Comparison of ENCODE assay signal across 9 cellular contexts in genomic region chr11:57567210-57567511, GRCh38. TPM values are rescaled to one million over a fixed set of nuclear protein-coding genes. Genes with fewer than 3 reads are reported as not detected.
DNase-seq lines count a peak whose midpoint lies in the region; ATAC-seq and TF ChIP-seq lines count a peak whose summit lies in the region.
"Had no signal": no experiment of that assay in that cellular context is flagged by ENCODE, and none has a peak within 500 bp of the region (broad histone marks: within the 10 kb centered on the region; RNA-seq: fewer than 3 reads in every experiment).

No MANE protein-coding gene starts in this region.

- peak overlapping the region; percentile 91 for H3K4me3 ChIP-seq in fibroblast of villous mesenchyme (ENCODE audit: low read depth, low read length)

- H3K4me3 Mint-ChIP-seq in activated CD4-positive, alpha-beta T cell treated with anti-CD3 and anti-CD28 coated beads for 36 hours = peak overlapping the region; percentile 89
- H3K4me3 Mint-ChIP-seq in osteocyte (ENCODE audit: unreplicated experiment) = peak overlapping the region; percentile 84

- H3K4me1 Mint-ChIP-seq in activated CD4-positive, alpha-beta T cell treated with anti-CD3 and anti-CD28 coated beads for 36 hours = peaks cover 33% of the 10 kb centered on the region
- peaks cover 26% of the 10 kb centered on the region for H3K4me1 Mint-ChIP-seq in osteocyte (ENCODE audit: unreplicated experiment)

- H3K27me3 Mint-ChIP-seq in activated CD4-positive, alpha-beta T cell treated with anti-CD3 and anti-CD28 coated beads for 36 hours = no peaks in the 10 kb centered on the region
- no peaks in the 10 kb centered on the region for H3K27me3 Mint-ChIP-seq in osteocyte (ENCODE audit: unreplicated experiment)

- intact Hi-C loops in activated CD4-positive, alpha-beta T cell treated with anti-CD3 and anti-CD28 coated beads for 36 hours (cut with DNase I, micrococcal nuclease) = loop anchor here (1.0 to 5.0 kb wide), 10 partner anchors 90 to 1012 kb away; partner anchors contain the start of genes MED19 (in 2 of the 2), TMX2 (in 2 of the 2), CLP1 (in 1 of the 2) and SELENOH (in 1 of the 2)

- peak overlapping the region; percentile 98 for H3K27ac Mint-ChIP-seq in activated CD4-positive, alpha-beta T cell treated with anti-CD3 and anti-CD28 coated beads for 36 hours
- peak overlapping the region; percentile 93 for H3K27ac Mint-ChIP-seq in osteocyte (ENCODE audit: unreplicated experiment)

- no peaks in the 10 kb centered on the region for H3K9me3 Mint-ChIP-seq in activated CD4-positive, alpha-beta T cell treated with anti-CD3 and anti-CD28 coated beads for 36 hours (ENCODE audit: low read depth)
- no peaks in the 10 kb centered on the region for H3K9me3 Mint-ChIP-seq in osteocyte (ENCODE audit: unreplicated experiment)

- POLR2A ChIA-PET in activated CD4-positive, alpha-beta T cell treated with anti-CD3 and anti-CD28 coated beads for 36 hours (lab: Charles Lee) = interaction anchor here (1.0 to 1.1 kb wide), 2 partner anchors 78 to 174 kb away, joined by 4 read pairs; partner anchors contain the start of gene SELENOH

- peak; percentile 50 for DNase-seq in activated CD4-positive, alpha-beta T cell treated with anti-CD3 and anti-CD28 coated beads for 36 hours
- no peak for DNase-seq in activated CD4-positive, alpha-beta T cell treated with anti-CD3 and anti-CD28 coated beads for 1 hour
- peak; percentile 39 for DNase-seq in activated CD4-positive, alpha-beta T cell treated with anti-CD3 and anti-CD28 coated beads for 48 hours
- peak; percentile 37 for DNase-seq in fibroblast of villous mesenchyme (ENCODE audit: low read depth)
- no peak for DNase-seq in osteocyte (ENCODE audit: extremely low spot score, unreplicated experiment)
- no peak for DNase-seq in Kasumi-1 (lab: John Stamatoyannopoulos, UW)

- peaks cover 23% of the 10 kb centered on the region for H3K36me3 Mint-ChIP-seq in activated CD4-positive, alpha-beta T cell treated with anti-CD3 and anti-CD28 coated beads for 36 hours (ENCODE audit: low read depth)
- H3K36me3 Mint-ChIP-seq in osteocyte (ENCODE audit: unreplicated experiment) = no peaks in the 10 kb centered on the region

- TF ChIP-seq CTCF in fibroblast of villous mesenchyme (IDR thresholded peaks at IDR 0.05; ENCODE audit: insufficient read depth, low read depth, low read length) (no peak), osteocyte (IDR thresholded peaks at IDR 0.05) (no peak)

- peak; percentile 1 for ATAC-seq in activated CD4-positive, alpha-beta T cell treated with anti-CD3 and anti-CD28 coated beads for 36 hours
- peak; percentile 0 for ATAC-seq in HG03139 (IDR thresholded peaks at IDR 0.05; ENCODE audit: unreplicated experiment)
- ATAC-seq in activated CD4-positive, CD25-positive, alpha-beta regulatory T cell treated with anti-CD3 and anti-CD28 coated beads, Interleukin-2, amount 50 U/mL, for 24 hours = no peak

- CTCF ChIA-PET in activated CD4-positive, alpha-beta T cell treated with anti-CD3 and anti-CD28 coated beads for 36 hours (lab: Charles Lee) = interaction anchor here (0.6 to 6.3 kb wide), 17 partner anchors 8 to 1262 kb away, joined by 3 to 118 read pairs (median 4); partner anchors contain the start of gene SELENOH

RNA-seq across cellular contexts. Expression of gene UBE2L6, which starts 0.3 kb away (rescaled TPM):
- total RNA-seq in activated CD4-positive, alpha-beta T cell treated with anti-CD3 and anti-CD28 coated beads for 36 hours = 100 to 1,000 TPM; 179 to 252 TPM
- total RNA-seq in fibroblast of villous mesenchyme = 60.9 and 73.0 TPM in 2 replicates
- total RNA-seq in osteocyte = 58.9 and 62.5 TPM in 2 replicates

RNA-seq across cellular contexts. Expression of gene SMTNL1, which starts 29.8 kb away (rescaled TPM):
- total RNA-seq in activated CD4-positive, alpha-beta T cell treated with anti-CD3 and anti-CD28 coated beads for 36 hours = not detected
- total RNA-seq in fibroblast of villous mesenchyme (not detected in 2 replicates), osteocyte (not detected in 2 replicates)
- total RNA-seq: glomerular endothelial cell had no signal

RNA-seq across cellular contexts. Expression of gene SERPING1, which starts 30.3 kb away (rescaled TPM):
- total RNA-seq in activated CD4-positive, alpha-beta T cell treated with anti-CD3 and anti-CD28 coated beads for 36 hours = under 1 TPM; 0.51 to 0.87 TPM
- total RNA-seq in fibroblast of villous mesenchyme (10.8 and 21.9 TPM in 2 replicates), osteocyte (19.9 and 21.9 TPM in 2 replicates)

RNA-seq across cellular contexts. Expression of gene TIMM10, which starts 36.6 kb away (rescaled TPM):
- total RNA-seq in activated CD4-positive, alpha-beta T cell treated with anti-CD3 and anti-CD28 coated beads for 36 hours = 100 to 1,000 TPM; 124 to 158 TPM
- total RNA-seq in fibroblast of villous mesenchyme = 27.7 and 39.3 TPM in 2 replicates
- total RNA-seq in osteocyte = 47.3 and 54.5 TPM in 2 replicates

RNA-seq across cellular contexts. Expression of gene SLC43A1, which starts 51.7 kb away (rescaled TPM):
- total RNA-seq in activated CD4-positive, alpha-beta T cell treated with anti-CD3 and anti-CD28 coated beads for 36 hours = 10 to 100 TPM; 27.6 to 28.7 TPM
- total RNA-seq in fibroblast of villous mesenchyme (6.0 and 9.3 TPM in 2 replicates), osteocyte (14.3 and 16.2 TPM in 2 replicates)

Comparison
In these comparisons a context has a peak if more than half of its experiments do, and no peak if none do; other contexts are left out.
1. DNase-seq: peak in activated CD4-positive, alpha-beta T cell treated with anti-CD3 and anti-CD28 coated beads for 36 hours (single experiment), activated CD4-positive, alpha-beta T cell treated with anti-CD3 and anti-CD28 coated beads for 48 hours (single experiment) and fibroblast of villous mesenchyme (single experiment); none in activated CD4-positive, alpha-beta T cell treated with anti-CD3 and anti-CD28 coated beads for 1 hour (single experiment), osteocyte (single experiment) and Kasumi-1 (0 of 2).
2. ATAC-seq: peak in activated CD4-positive, alpha-beta T cell treated with anti-CD3 and anti-CD28 coated beads for 36 hours (single experiment) and HG03139 (single experiment); none in activated CD4-positive, CD25-positive, alpha-beta regulatory T cell treated with anti-CD3 and anti-CD28 coated beads, Interleukin-2, amount 50 U/mL, for 24 hours (0 of 2).